Comparison of ENCODE assay signal across 17 cellular contexts in the genomic region with DNA sequence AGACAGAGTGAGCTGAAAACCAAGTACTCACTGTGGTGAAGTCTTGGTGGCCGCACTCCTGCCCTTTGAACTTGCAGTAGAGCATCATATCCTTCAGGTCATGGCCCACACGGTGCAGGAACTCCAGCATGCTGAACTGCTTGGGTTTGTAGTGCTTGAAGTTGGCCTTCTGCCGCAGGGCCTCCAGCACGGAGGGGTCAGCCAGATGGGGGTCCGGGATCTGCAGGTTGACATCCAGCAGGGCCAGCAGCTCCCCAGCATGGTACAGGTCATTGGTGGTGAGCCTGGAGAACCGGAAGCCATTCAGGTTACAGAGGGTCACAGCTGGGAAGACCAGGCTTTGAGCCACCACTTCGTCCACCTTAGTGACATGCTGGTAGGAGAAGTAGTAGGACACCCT.
"Had no signal": no experiment of that assay in that cellular context is flagged by ENCODE, and none has a peak within 500 bp of the region (broad histone marks: within the 10 kb centered on the region; RNA-seq: fewer than 3 reads in every experiment).

No MANE protein-coding gene starts in this region.

- H3K9me3 ChIP-seq: stomach, testis, upper lobe of left lung had no signal

- H3K27ac ChIP-seq: stomach, testis, upper lobe of left lung had no signal

- DNase-seq: activated CD4-positive, alpha-beta T cell treated with anti-CD3 and anti-CD28 coated beads, Interleukin-2, amount 50 U/mL, for 4 hours; activated CD4-positive, CD25-positive, alpha-beta regulatory T cell treated with anti-CD3 and anti-CD28 coated beads, Interleukin-2, amount 50 U/mL, for 72 hours; activated effector memory CD4-positive, alpha-beta T cell treated with anti-CD3 and anti-CD28 coated beads, Interleukin-2, amount 50 U/mL, for 16 hours; erythroblast; foreskin melanocyte; left cardiac atrium; mesenchymal stem cell; naive thymus-derived CD4-positive, alpha-beta T cell; stimulated activated CD4-positive, alpha-beta T cell treated with anti-CD3 and anti-CD28 coated beads, Interleukin-4, amount 100 ng/mL, for 24 hours; stomach; testis had no signal

- H3K4me3 ChIP-seq: upper lobe of left lung had no signal

- H3K4me3 Mint-ChIP-seq: stimulated activated effector memory CD8-positive, alpha-beta T cell treated with anti-CD3 and anti-CD28 coated beads, Interleukin-12 subunit alpha, Interleukin-12 subunit beta, amount 100 ng/mL, for 72 hours had no signal

- H3K27me3 ChIP-seq: testis had no signal

- H3K4me1 ChIP-seq: testis had no signal

- H3K9me3 Mint-ChIP-seq: stimulated activated effector memory CD8-positive, alpha-beta T cell treated with anti-CD3 and anti-CD28 coated beads, Interleukin-12 subunit alpha, Interleukin-12 subunit beta, amount 100 ng/mL, for 72 hours had no signal

- FAIRE-seq: colon, endometrium had no signal

- H3K36me3 ChIP-seq: stomach, upper lobe of left lung had no signal

- H3K36me3 Mint-ChIP-seq: stimulated activated effector memory CD8-positive, alpha-beta T cell treated with anti-CD3 and anti-CD28 coated beads, Interleukin-12 subunit alpha, Interleukin-12 subunit beta, amount 100 ng/mL, for 72 hours had no signal

- H3K27ac Mint-ChIP-seq: activated naive CD4-positive, alpha-beta T cell treated with anti-CD3 and anti-CD28 coated beads, Interleukin-2, amount 50 U/mL, for 72 hours; activated T-cell treated with anti-CD3 and anti-CD28 coated beads, Interleukin-2, amount 50 U/mL, for 72 hours; naive thymus-derived CD4-positive, alpha-beta T cell; stimulated activated effector memory CD8-positive, alpha-beta T cell treated with anti-CD3 and anti-CD28 coated beads, Interleukin-12 subunit alpha, Interleukin-12 subunit beta, amount 100 ng/mL, for 72 hours had no signal
